ENCODE assay signal across 24 cellular contexts in genomic region chr2:48693645-48694044, GRCh38.
DNase-seq lines count a peak whose midpoint lies in the region; ATAC-seq, FAIRE-seq and TF ChIP-seq lines count a peak whose summit lies in the region.
"Had no signal": no experiment of that assay in that cellular context is flagged by ENCODE, and none has a peak within 500 bp of the region (broad histone marks: within the 10 kb centered on the region; RNA-seq: fewer than 3 reads in every experiment).

No MANE protein-coding gene starts in this region.

- H3K4me3 ChIP-seq in HUES64 (ENCODE audit: low read length) (no peak overlapping the region), choroid plexus epithelial cell (ENCODE audit: low read depth, low read length) (no peak overlapping the region), kidney epithelial cell (ENCODE audit: low read depth, low read length) (no peak overlapping the region), body of pancreas (no peak overlapping the region)
- H3K4me3 ChIP-seq: esophagus squamous epithelium, K562, thoracic aorta had no signal

- ATAC-seq in body of pancreas: no peak
- ATAC-seq: K562, left colon, right cardiac atrium, Right ventricle myocardium inferior had no signal

- 41% methylated on average over 3 of the region's 3 CpGs for WGBS in HUES64
- 44 to 49% methylated on average over 3 of the region's 3 CpGs for WGBS in body of pancreas, 2 donors

- H3K9me3 ChIP-seq in HUES64 (ENCODE audit: insufficient read depth, low read depth, low read length): no peaks in the 10 kb centered on the region
- no peaks in the 10 kb centered on the region for H3K9me3 ChIP-seq in body of pancreas
- H3K9me3 ChIP-seq: esophagus squamous epithelium, thoracic aorta had no signal

- DNase-seq in choroid plexus epithelial cell (ENCODE audit: low read depth) (peak; percentile 50), kidney epithelial cell (ENCODE audit: low read depth) (peak; percentile 26), urothelium cell line (ENCODE audit: low spot score) (peak; percentile 38), KG1 (lab: John Stamatoyannopoulos, UW) (no peak), body of pancreas (no peak), HK-2 (ENCODE audit: unreplicated experiment) (no peak)
- DNase-seq: activated B cell treated with CpG ODN at 0.5 μM for 24 hours; activated CD4-positive, alpha-beta T cell treated with anti-CD3 and anti-CD28 coated beads, Interleukin-2, amount 50 U/mL, for 48 hours; activated CD8-positive, alpha-beta memory T cell treated with anti-CD3 and anti-CD28 coated beads, Interleukin-2, amount 50 U/mL, for 4 hours; effector CD4-positive, alpha-beta T cell; esophagus squamous epithelium; left colon; naive B cell; NCI-H1436 treated with DMSO at 0.1 percent for 48 hours; right cardiac atrium; stimulated activated CD4-positive, alpha-beta T cell treated with anti-CD3 and anti-CD28 coated beads, Interleukin-12 subunit alpha, Interleukin-12 subunit beta, amount 100 ng/mL, for 4 hours; stimulated activated CD4-positive, alpha-beta T cell treated with anti-CD3 and anti-CD28 coated beads, Interleukin-4, amount 100 ng/mL, for 24 hours; stimulated activated naive CD4-positive, alpha-beta T cell treated with Interleukin-2 at 50 U/mL for 16 hours had no signal

- peaks cover 48% of the 10 kb centered on the region for H3K4me1 ChIP-seq in HUES64 (ENCODE audit: insufficient read depth, low read length)
- H3K4me1 ChIP-seq in body of pancreas: no peaks in the 10 kb centered on the region
- H3K4me1 ChIP-seq: esophagus squamous epithelium had no signal

- H3K27me3 ChIP-seq in HUES64 (ENCODE audit: insufficient read depth, low read length) (no peaks in the 10 kb centered on the region), kidney epithelial cell (ENCODE audit: control insufficient read depth, insufficient read depth, low read length) (no peaks in the 10 kb centered on the region), body of pancreas (no peaks in the 10 kb centered on the region)
- H3K27me3 ChIP-seq: esophagus squamous epithelium had no signal

- H3K36me3 ChIP-seq in HUES64 (ENCODE audit: insufficient read depth, low read length) (no peaks in the 10 kb centered on the region), kidney epithelial cell (ENCODE audit: control insufficient read depth, insufficient read depth, low read length) (no peaks in the 10 kb centered on the region), body of pancreas (replicated peaks in 1 of 2; ENCODE audit: insufficient read depth in 1 of 2, low read depth in 2 of 2) (no peaks in the 10 kb centered on the region)
- H3K36me3 ChIP-seq: esophagus squamous epithelium, thoracic aorta had no signal

- peak overlapping the region; percentile 38; the same call in 1 of the 2 replicates for H3K9ac ChIP-seq in HUES64 (ENCODE audit: low read depth, low read length)

- no peak for TF ChIP-seq POLR2A in body of pancreas (IDR thresholded peaks at IDR 0.05)

- H3K27ac ChIP-seq in HUES64 (ENCODE audit: low read depth, low read length) (peak overlapping the region; percentile 78), body of pancreas (no peak overlapping the region)
- H3K27ac ChIP-seq: esophagus squamous epithelium, thoracic aorta had no signal

- FAIRE-seq in urothelium cell line (lab: Jason Lieb, UNC): no peak
- FAIRE-seq: D721Med, GM19239, K562 had no signal

- TF ChIP-seq CTCF in choroid plexus epithelial cell (conservative IDR thresholded peaks at IDR 0.05; ENCODE audit: low read depth, low read length) (no peak), kidney epithelial cell (IDR thresholded peaks at IDR 0.05; ENCODE audit: insufficient read depth, low read length, poor library complexity, severe bottlenecking) (no peak), body of pancreas (IDR thresholded peaks at IDR 0.05) (no peak)

- intact Hi-C loops in body of pancreas (cut with DNase I): no loop called here

Comparison
In these comparisons a context has a peak if more than half of its experiments do, and no peak if none do; other contexts are left out.
1. DNase-seq: peak in choroid plexus epithelial cell (single experiment), kidney epithelial cell (single experiment) and urothelium cell line (single experiment); none in KG1 (single experiment), body of pancreas (0 of 4) and HK-2 (single experiment).